ENCODE assay signal across 22 cellular contexts in the genomic region with DNA sequence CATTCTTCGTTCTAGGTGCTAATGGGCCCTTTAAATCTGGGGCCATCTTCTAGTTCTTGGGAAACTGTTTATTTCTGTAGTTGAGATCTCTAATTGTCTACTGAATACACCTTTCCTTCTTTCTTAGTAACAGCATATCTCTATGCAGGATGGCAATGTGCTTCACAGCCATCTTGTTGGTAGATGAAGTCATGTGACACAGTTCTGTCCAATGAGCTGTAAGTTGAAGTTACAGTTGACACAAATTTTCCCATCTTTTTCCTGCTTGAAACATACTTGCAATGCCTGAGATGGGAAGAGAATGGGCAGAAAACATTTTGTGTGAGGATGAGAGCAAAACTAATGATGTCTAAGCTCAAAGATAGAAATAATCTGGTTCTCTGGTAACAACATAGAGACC.
"Had no signal": no experiment of that assay in that cellular context is flagged by ENCODE, and none has a peak within 500 bp of the region (broad histone marks: within the 10 kb centered on the region; RNA-seq: fewer than 3 reads in every experiment).

No MANE protein-coding gene starts in this region.

- H3K4me3 ChIP-seq: colonic mucosa, heart left ventricle, lung, sigmoid colon, skin epidermis, thoracic aorta, transverse colon had no signal

- H3K27ac ChIP-seq: colonic mucosa, heart left ventricle, neutrophil, sigmoid colon, skin epidermis, thoracic aorta, transverse colon had no signal

- H3K9me3 ChIP-seq: colonic mucosa, heart left ventricle, neutrophil, sigmoid colon, thoracic aorta, transverse colon had no signal

- ATAC-seq: heart left ventricle; left colon; left ventricle myocardium superior; natural killer cell treated with Interleukin-12 subunit alpha and Interleukin-12 subunit beta and Interleukin-15 and Interleukin-18, amount 100 ng/mL, for 72 hours; stimulated activated naive B cell treated with anti-CD40 and anti-IgM and Interleukin-4, amounts not matched to agents 10 μg/mL and 1 μg/mL and 100 μg/mL, for 72 hours; stimulated activated naive CD8-positive, alpha-beta T cell treated with anti-CD3 and anti-CD28 coated beads, Interleukin-15, amount 100 ng/mL, for 72 hours had no signal

- H3K36me3 ChIP-seq: colonic mucosa, heart left ventricle, neutrophil, sigmoid colon, thoracic aorta, transverse colon had no signal

- DNase-seq: colonic mucosa; dermis blood vessel endothelial cell; erythroblast; foreskin melanocyte; heart left ventricle; hippocampal formation; left colon; left ventricle myocardium superior; mesenchymal stem cell; midbrain; posterior cingulate gyrus; sigmoid colon; stimulated activated CD4-positive, alpha-beta T cell treated with anti-CD3 and anti-CD28 coated beads, Interleukin-2, amount 100 ng/mL, for 24 hours; stimulated activated CD4-positive, alpha-beta T cell treated with anti-CD3 and anti-CD28 coated beads, Interleukin-4, amount 100 ng/mL, for 4 hours; stimulated activated naive B cell treated with anti-CD40 and anti-IgM and Interleukin-4, amounts not matched to agents 10 μg/mL and 1 μg/mL and 100 μg/mL, for 72 hours; stimulated activated naive CD8-positive, alpha-beta T cell treated with anti-CD3 and anti-CD28 coated beads, Interleukin-15, amount 100 ng/mL, for 72 hours; transverse colon had no signal

- H3K4me1 ChIP-seq: colonic mucosa, sigmoid colon, transverse colon had no signal

- H3K27me3 ChIP-seq: colonic mucosa, heart left ventricle, neutrophil, sigmoid colon, transverse colon had no signal
